8 cellular contexts compared by ENCODE assay signal in genomic region chr3:128617270-128617556, GRCh38. TPM values are rescaled to one million over a fixed set of nuclear protein-coding genes. Genes with fewer than 3 reads are reported as not detected.
DNase-seq lines count a peak whose midpoint lies in the region; ATAC-seq, FAIRE-seq and TF ChIP-seq lines count a peak whose summit lies in the region.

No MANE protein-coding gene starts in this region.

- H3K4me3 ChIP-seq in SK-N-SH (ENCODE audit: low read depth in 2 of 2, low read length in 1 of 2), result peak overlapping the region; percentile 36 to 88; a peak in 3 of 4 replicates
- peak overlapping the region in 1 of 3 experiments; percentile 34 for H3K4me3 ChIP-seq in keratinocyte (ENCODE audit: control insufficient read depth in 2 of 3, extremely low read depth in 1 of 3, insufficient read depth in 2 of 3, low read depth in 1 of 3, low read length in 3 of 3)

- ATAC-seq in SK-N-SH treated with all-trans-retinoic acid at 6 μM for 48 hours, result no peak
- ATAC-seq in activated T-helper 17 cell treated with anti-CD3 and anti-CD28 coated beads, Interleukin-2, amount 50 U/mL, for 72 hours (replicated peaks), result peak; percentile 28

- peak overlapping the region; percentile 94 for H3K4me3 Mint-ChIP-seq in activated T-helper 17 cell treated with anti-CD3 and anti-CD28 coated beads, Interleukin-2, amount 50 U/mL, for 72 hours

- H3K9me2 ChIP-seq in SK-N-SH, result no peaks in the 10 kb centered on the region

- no peak for TF ChIP-seq EP300 in SK-N-SH (IDR thresholded peaks at IDR 0.05; ENCODE audit: borderline replicate concordance in 1 of 2, low read depth in 1 of 2, low read length in 1 of 2)

- FAIRE-seq in keratinocyte (lab: Jason Lieb, UNC) (no peak), HTR-8/SVneo (lab: Jason Lieb, UNC) (no peak)

- H3K9ac ChIP-seq in SK-N-SH (peak overlapping the region; percentile 38; the same call in 1 of the 2 replicates), keratinocyte (ENCODE audit: control insufficient read depth, extremely low read depth, insufficient read depth, low read length) (peak overlapping the region; percentile 66)

- peaks cover 27% of the 10 kb centered on the region for H3F3A ChIP-seq in SK-N-SH (replicated peaks; ENCODE audit: insufficient read depth)

- H3K4me1 ChIP-seq in SK-N-SH (ENCODE audit: control insufficient read depth in 1 of 2, insufficient read depth in 2 of 2, low read depth in 1 of 2, low read length in 1 of 2) (peaks cover 15% of the 10 kb centered on the region in 2 experiments), keratinocyte (ENCODE audit: control insufficient read depth, extremely low read depth, insufficient read depth, low read length) (peaks cover 30% of the 10 kb centered on the region)

- H3K4me2 ChIP-seq in SK-N-SH (peak overlapping the region; percentile 61; the same call in 1 of the 2 replicates), keratinocyte (ENCODE audit: control insufficient read depth, extremely low read depth, insufficient read depth, low read depth, low read length) (peak overlapping the region; percentile 78)

- H3K27ac Mint-ChIP-seq in activated T-helper 17 cell treated with anti-CD3 and anti-CD28 coated beads, Interleukin-2, amount 50 U/mL, for 72 hours, result peak overlapping the region; percentile 96

- H2AFZ ChIP-seq in SK-N-SH (ENCODE audit: low read depth), result no peak overlapping the region
- peak overlapping the region; percentile 38 for H2AFZ ChIP-seq in keratinocyte (ENCODE audit: control insufficient read depth, low read length)

- dilution Hi-C loops in keratinocyte (cut with MboI; ENCODE audit: extremely low pct_ligation_motif_present, low sequenced_read_pairs), result no loop called here

- 92% methylated on average over 7 of the region's 9 CpGs for WGBS in SK-N-SH (ENCODE audit: low lambda C conversion rate)

- no peak for DNase-seq in SK-N-SH
- no peak for DNase-seq in keratinocyte (ENCODE audit: low read depth, low spot score)
- no peak for DNase-seq in substantia nigra (lab: John Stamatoyannopoulos, UW)
- DNase-seq in KBM-7, result no peak
- no peak for DNase-seq in HTR-8/SVneo (ENCODE audit: insufficient read length, low spot score)
- DNase-seq in stimulated activated CD4-positive, alpha-beta T cell treated with anti-CD3 and anti-CD28 coated beads, Interleukin-2, amount 100 ng/mL, for 24 hours, result no peak

- TF ChIP-seq CTCF in SK-N-SH (IDR thresholded peaks at IDR 0.05), result no peak
- TF ChIP-seq CTCF in keratinocyte (optimal IDR thresholded peaks at IDR 0.05 in 1 of 3, IDR thresholded peaks at IDR 0.05 in 1 of 3, conservative IDR thresholded peaks at IDR 0.05 in 1 of 3; ENCODE audit: extremely low read depth in 1 of 3, insufficient read depth in 2 of 3, low read length in 3 of 3), result no peak

- H3K9me1 ChIP-seq in keratinocyte (ENCODE audit: control insufficient read depth, extremely low read depth, insufficient read depth, low read length), result no peaks in the 10 kb centered on the region

- POLR2A ChIA-PET in SK-N-SH (lab: Yijun Ruan, JAX), result interaction anchor here (0.6 to 1.3 kb wide), 3 partner anchors 33 to 505 kb away, joined by 3 to 5 read pairs (median 3); partner anchors contain the start of genes RAB43 and RPN1

- H3K27me3 ChIP-seq in SK-N-SH (ENCODE audit: insufficient read depth) (no peaks in the 10 kb centered on the region), keratinocyte (ENCODE audit: control insufficient read depth, extremely low read depth, insufficient read depth, low read length) (no peaks in the 10 kb centered on the region)

- peaks cover 48% of the 10 kb centered on the region for H3K36me3 Mint-ChIP-seq in activated T-helper 17 cell treated with anti-CD3 and anti-CD28 coated beads, Interleukin-2, amount 50 U/mL, for 72 hours (ENCODE audit: low read depth)

- peaks cover 37% of the 10 kb centered on the region for H3K79me2 ChIP-seq in SK-N-SH (ENCODE audit: insufficient read depth)
- H3K79me2 ChIP-seq in keratinocyte (ENCODE audit: control insufficient read depth, insufficient read depth, low read length), result peaks cover 30% of the 10 kb centered on the region

- H3K36me3 ChIP-seq in SK-N-SH (replicated peaks in 1 of 2; ENCODE audit: control insufficient read depth in 1 of 2, insufficient read depth in 2 of 2, low read length in 1 of 2) (peaks cover 10 to 26% of the 10 kb centered on the region in 2 experiments), keratinocyte (ENCODE audit: control insufficient read depth in 2 of 2, extremely low read depth in 1 of 2, insufficient read depth in 2 of 2, low read length in 2 of 2) (peaks cover 20 to 36% of the 10 kb centered on the region in 2 experiments)

- H3K9me3 Mint-ChIP-seq in activated T-helper 17 cell treated with anti-CD3 and anti-CD28 coated beads, Interleukin-2, amount 50 U/mL, for 72 hours, result peaks cover 4% of the 10 kb centered on the region

- no peaks in the 10 kb centered on the region for H3K9me3 ChIP-seq in SK-N-SH
- H3K9me3 ChIP-seq in keratinocyte (ENCODE audit: control insufficient read depth, low read depth, low read length), result no peaks in the 10 kb centered on the region

- CTCF ChIA-PET in SK-N-SH (lab: Yijun Ruan, JAX), result interaction anchor here (0.6 to 5.0 kb wide), 69 partner anchors 9 to 628 kb away, joined by 3 to 53 read pairs (median 5); partner anchors contain the start of gene RPN1

- H3K27ac ChIP-seq in SK-N-SH (ENCODE audit: low read depth in 2 of 2, low read length in 1 of 2) (peak overlapping the region in 1 of 2 experiments; percentile 86; a peak in 3 of 4 replicates), keratinocyte (ENCODE audit: control insufficient read depth, insufficient read depth, low read length) (no peak overlapping the region), substantia nigra (ENCODE audit: low read depth, low read length, poor library complexity, severe bottlenecking) (peak overlapping the region; percentile 89)

- in situ Hi-C loops in KBM-7 (cut with MboI; ENCODE audit: low pct_unique_long_range_greater_than_20kb, low sequenced_read_pairs), result no loop called here

- peaks cover 23% of the 10 kb centered on the region for H3K4me1 Mint-ChIP-seq in activated T-helper 17 cell treated with anti-CD3 and anti-CD28 coated beads, Interleukin-2, amount 50 U/mL, for 72 hours

- no peak for TF ChIP-seq RAD21 in SK-N-SH (IDR thresholded peaks at IDR 0.05; ENCODE audit: low read length)

- no peaks in the 10 kb centered on the region for H4K20me1 ChIP-seq in SK-N-SH (ENCODE audit: insufficient read depth)
- no peaks in the 10 kb centered on the region for H4K20me1 ChIP-seq in keratinocyte (ENCODE audit: control insufficient read depth, extremely low read depth, insufficient read depth, low read length)

- H3K27me3 Mint-ChIP-seq in activated T-helper 17 cell treated with anti-CD3 and anti-CD28 coated beads, Interleukin-2, amount 50 U/mL, for 72 hours, result no peaks in the 10 kb centered on the region

TF ChIP-seq in SK-N-SH, 30 proteins besides CTCF, POLR2A, EP300 and RAD21 (continues in another document):
- TF ChIP-seq TEAD4 (IDR thresholded peaks at IDR 0.05; ENCODE audit: borderline replicate concordance, insufficient read depth), result no peak
- no peak for TF ChIP-seq NFIC (IDR thresholded peaks at IDR 0.05; ENCODE audit: borderline replicate concordance)

TF ChIP-seq in SK-N-SH treated with all-trans-retinoic acid at 6 μM for 48 hours, 23 proteins besides CTCF, POLR2A, EP300 and RAD21 (continues in another document):
- no peak for TF ChIP-seq PPARA (CRISPR knock-in tag; IDR thresholded peaks at IDR 0.05; ENCODE audit: borderline replicate concordance)
- TF ChIP-seq OSR1 (CRISPR knock-in tag; IDR thresholded peaks at IDR 0.05), result no peak
- TF ChIP-seq ZNF565 (CRISPR knock-in tag; conservative IDR thresholded peaks at IDR 0.05; ENCODE audit: low read depth), result no peak
- no peak for TF ChIP-seq PATZ1 (CRISPR knock-in tag; IDR thresholded peaks at IDR 0.05; ENCODE audit: borderline replicate concordance)
- TF ChIP-seq ARNTL (CRISPR knock-in tag; IDR thresholded peaks at IDR 0.05; ENCODE audit: borderline replicate concordance, low read depth), result no peak
- no peak for TF ChIP-seq CSRNP3 (CRISPR knock-in tag; IDR thresholded peaks at IDR 0.05)

RNA-seq across cellular contexts. Expression of gene RPN1, which starts 33.4 kb away (rescaled TPM):
- polyA plus RNA-seq in SK-N-SH (2012; rRNA removed), result 162 and 183 TPM in 2 replicates
- 140 and 172 TPM in 2 replicates for polyA plus RNA-seq in SK-N-SH (2012; cell fraction: cytosol; rRNA removed)
- 92.3 and 140 TPM in 2 replicates for polyA plus RNA-seq in SK-N-SH (2012; cell fraction: nucleus; rRNA removed)
- total RNA-seq in activated T-helper 17 cell treated with anti-CD3 and anti-CD28 coated beads, Interleukin-2, amount 50 U/mL, for 72 hours, result 100 to 1,000 TPM; 106 to 179 TPM
- 304 to 350 TPM (median 307 TPM) in 3 replicates for polyA plus RNA-seq in keratinocyte
- polyA plus RNA-seq in keratinocyte (2011; ENCODE audit: low read depth), result 94.6 TPM
- polyA plus RNA-seq in keratinocyte (2011; cell fraction: cytosol; rRNA removed), result 167 and 222 TPM in 2 replicates
- 227 and 241 TPM in 2 replicates for polyA plus RNA-seq in keratinocyte (2011; cell fraction: nucleus; rRNA removed)
- 133 and 190 TPM in 2 replicates for polyA plus RNA-seq in keratinocyte (2012; ENCODE audit: low replicate concordance)
- polyA minus RNA-seq in keratinocyte, result 318 to 435 TPM (median 428 TPM) in 3 replicates
- polyA minus RNA-seq in keratinocyte (2011; cell fraction: cytosol; rRNA and poly(A)+ RNA removed), result 288 TPM
- 237 and 309 TPM in 2 replicates for polyA minus RNA-seq in keratinocyte (2011; cell fraction: nucleus; rRNA and poly(A)+ RNA removed)
